21 cellular contexts compared by ENCODE assay signal in genomic region chr5:142961435-142962171, GRCh38.
DNase-seq lines count a peak whose midpoint lies in the region; ATAC-seq, FAIRE-seq and TF ChIP-seq lines count a peak whose summit lies in the region.
"Had no signal": no experiment of that assay in that cellular context is flagged by ENCODE, and none has a peak within 500 bp of the region (broad histone marks: within the 10 kb centered on the region; RNA-seq: fewer than 3 reads in every experiment).

No MANE protein-coding gene starts in this region.

- TF ChIP-seq CTCF in right atrium auricular region (IDR thresholded peaks at IDR 0.05) (no peak), kidney (IDR thresholded peaks at IDR 0.05; ENCODE audit: borderline replicate concordance, extremely low read depth, insufficient read depth) (no peak), progenitor cell of endocrine pancreas (IDR thresholded peaks at IDR 0.05; ENCODE audit: unreplicated experiment) (no peak), osteocyte (IDR thresholded peaks at IDR 0.05) (no peak)

- H3K4me1 Mint-ChIP-seq in progenitor cell of endocrine pancreas (ENCODE audit: low read depth) (peaks cover 21% of the 10 kb centered on the region), osteocyte (ENCODE audit: unreplicated experiment) (peaks cover 17% of the 10 kb centered on the region)

- H3K4me1 ChIP-seq in right atrium auricular region (peaks cover 0 to 48% of the 10 kb centered on the region in 2 donors), kidney (ENCODE audit: control insufficient read depth in 1 of 2, insufficient read depth in 1 of 2, low read depth in 1 of 2, low read length in 2 of 2) (no peaks in the 10 kb centered on the region)

- no peak overlapping the region for H3K27ac ChIP-seq in right atrium auricular region
- no peak overlapping the region for H3K27ac ChIP-seq in kidney (ENCODE audit: low read depth in 2 of 2, low read length in 2 of 2)

- no peak overlapping the region for H3K4me3 ChIP-seq in right atrium auricular region
- peak overlapping the region; percentile 23 to 29 for H3K4me3 ChIP-seq in kidney (ENCODE audit: low read length in 2 of 2)
- H3K4me3 ChIP-seq: GM12878, SJSA1 had no signal

- H3K4me3 Mint-ChIP-seq in progenitor cell of endocrine pancreas (ENCODE audit: low read depth) (no peak overlapping the region), osteocyte (ENCODE audit: unreplicated experiment) (no peak overlapping the region)
- H3K4me3 Mint-ChIP-seq: B cell; CD4-positive, CD25-positive, alpha-beta regulatory T cell had no signal

- ATAC-seq in Right ventricle myocardium superior (ENCODE audit: poor library complexity), result peak; percentile 14
- ATAC-seq in HG02798 (IDR thresholded peaks at IDR 0.05; ENCODE audit: poor library complexity, unreplicated experiment), result no peak
- ATAC-seq: GM12878, HCT116 had no signal

- peaks cover 8% of the 10 kb centered on the region for H3K9me3 Mint-ChIP-seq in progenitor cell of endocrine pancreas (ENCODE audit: low read depth)
- H3K9me3 Mint-ChIP-seq in osteocyte (ENCODE audit: unreplicated experiment), result no peaks in the 10 kb centered on the region

- H3K27ac Mint-ChIP-seq in progenitor cell of endocrine pancreas, result peak overlapping the region; percentile 33
- no peak overlapping the region for H3K27ac Mint-ChIP-seq in osteocyte (ENCODE audit: unreplicated experiment)
- H3K27ac Mint-ChIP-seq: B cell; CD4-positive, CD25-positive, alpha-beta regulatory T cell had no signal

- no peaks in the 10 kb centered on the region for H3K27me3 ChIP-seq in right atrium auricular region
- H3K27me3 ChIP-seq: SJSA1 had no signal

- intact Hi-C loops in Right ventricle myocardium superior (cut with DNase I), result loop anchor here (5.0 kb wide), 1 partner anchor 39 kb away; no protein-coding TSS in a partner anchor
- intact Hi-C loops in kidney (cut with DNase I), result no loop called here

- peaks cover 4% of the 10 kb centered on the region for H3K36me3 Mint-ChIP-seq in progenitor cell of endocrine pancreas (ENCODE audit: insufficient read depth)
- H3K36me3 Mint-ChIP-seq in osteocyte (ENCODE audit: unreplicated experiment), result no peaks in the 10 kb centered on the region

- no peak overlapping the region for H3K9ac ChIP-seq in kidney (ENCODE audit: low read length in 2 of 2)

- H3K36me3 ChIP-seq in right atrium auricular region, result no peaks in the 10 kb centered on the region
- no peaks in the 10 kb centered on the region for H3K36me3 ChIP-seq in kidney (ENCODE audit: control insufficient read depth in 1 of 2, insufficient read depth in 2 of 2, low read length in 2 of 2)

- peak; percentile 29 for FAIRE-seq in RCC 7860 (lab: Jason Lieb, UNC)
- no peak for FAIRE-seq in kidney (lab: Jason Lieb, UNC)
- FAIRE-seq: GM12878 had no signal

- no peaks in the 10 kb centered on the region for H3K9me3 ChIP-seq in right atrium auricular region
- H3K9me3 ChIP-seq in kidney (ENCODE audit: control insufficient read depth in 1 of 2, low read length in 2 of 2), result no peaks in the 10 kb centered on the region
- H3K9me3 ChIP-seq: SJSA1 had no signal

- H3K27me3 Mint-ChIP-seq in progenitor cell of endocrine pancreas, result no peaks in the 10 kb centered on the region
- no peaks in the 10 kb centered on the region for H3K27me3 Mint-ChIP-seq in osteocyte (ENCODE audit: unreplicated experiment)
- H3K27me3 Mint-ChIP-seq: B cell; CD4-positive, CD25-positive, alpha-beta regulatory T cell had no signal

- no peak for DNase-seq in Right ventricle myocardium superior
- DNase-seq in right atrium auricular region (ENCODE audit: low spot score), result no peak
- DNase-seq in RCC 7860 (ENCODE audit: low spot score), result no peak
- no peak for DNase-seq in kidney
- DNase-seq in progenitor cell of endocrine pancreas (ENCODE audit: low spot score, unreplicated experiment), result no peak
- DNase-seq in osteocyte (ENCODE audit: extremely low spot score, unreplicated experiment), result no peak
- DNase-seq in nucleus accumbens (lab: John Stamatoyannopoulos, UW), result no peak
- DNase-seq: 8988T; CD4-positive, CD25-positive, alpha-beta regulatory T cell; GF-D8; GOT3; KG1; NCI-H1417 treated with DMSO at 0.1 percent for 48 hours; NCI-H187 treated with DMSO at 0.1 percent for 48 hours; NCI-H226; NCI-H524 treated with DMSO at 0.1 percent for 48 hours had no signal

Comparison
In these comparisons a context has a peak if more than half of its experiments do, and no peak if none do; other contexts are left out.
1. H3K4me3 ChIP-seq: peak in kidney (2 of 2); none in right atrium auricular region (0 of 2).